In genomic region chr2:160576054-160576499, GRCh38 we compare ENCODE assay signal across 16 cellular contexts.
DNase-seq lines count a peak whose midpoint lies in the region; ATAC-seq, FAIRE-seq and TF ChIP-seq lines count a peak whose summit lies in the region.
"Had no signal": no experiment of that assay in that cellular context is flagged by ENCODE, and none has a peak within 500 bp of the region (broad histone marks: within the 10 kb centered on the region; RNA-seq: fewer than 3 reads in every experiment).

No MANE protein-coding gene starts in this region.

- ATAC-seq in heart left ventricle, result peak; percentile 34 to 69 (median 54)
- ATAC-seq in GM21723 (IDR thresholded peaks at IDR 0.05; ENCODE audit: unreplicated experiment), result no peak
- ATAC-seq: left colon; naive thymus-derived CD8-positive, alpha-beta T cell had no signal

- intact Hi-C loops in heart left ventricle (cut with DNase I) (no loop called here), kidney (cut with DNase I) (no loop called here)

- FAIRE-seq in kidney (lab: Jason Lieb, UNC), result no peak
- FAIRE-seq: colon, TTC549 had no signal

- no peak for TF ChIP-seq POLR2A in heart left ventricle (IDR thresholded peaks at IDR 0.05)

- no peaks in the 10 kb centered on the region for H3K27me3 ChIP-seq in heart left ventricle
- no peaks in the 10 kb centered on the region for H3K27me3 ChIP-seq in MG63

- DNase-seq in DMS53 (lab: John Stamatoyannopoulos, UW) (peak; percentile 24), DMS53 treated with DMSO at 0.1 percent for 48 hours (lab: John Stamatoyannopoulos, UW; ENCODE audit: unreplicated experiment) (no peak), brain pericyte (ENCODE audit: low read depth, low spot score) (peak; percentile 24), heart left ventricle (no peak), stromal cell of bone marrow (ENCODE audit: low read depth) (peak; percentile 63), kidney (no peak), MG63 (no peak)
- DNase-seq: activated naive CD4-positive, alpha-beta T cell; left colon; naive thymus-derived CD8-positive, alpha-beta T cell; NCI-H82; SHP77 had no signal

- H3K4me1 ChIP-seq in heart left ventricle (peaks cover 0 to 24% (median 3%) of the 10 kb centered on the region in 12 donors), kidney (ENCODE audit: control insufficient read depth in 1 of 2, insufficient read depth in 1 of 2, low read depth in 1 of 2, low read length in 2 of 2) (no peaks in the 10 kb centered on the region)

- H3K9ac ChIP-seq in kidney (ENCODE audit: low read length in 2 of 2), result no peak overlapping the region

- no peak for TF ChIP-seq CTCF in heart left ventricle (IDR thresholded peaks at IDR 0.05)
- TF ChIP-seq CTCF in kidney (IDR thresholded peaks at IDR 0.05; ENCODE audit: borderline replicate concordance, extremely low read depth, insufficient read depth), result no peak

- H3K4me3 ChIP-seq in heart left ventricle (no peak overlapping the region), kidney (ENCODE audit: low read length in 2 of 2) (no peak overlapping the region), MG63 (no peak overlapping the region)

- H3K36me3 ChIP-seq in heart left ventricle (no peaks in the 10 kb centered on the region), kidney (ENCODE audit: control insufficient read depth in 1 of 2, insufficient read depth in 2 of 2, low read length in 2 of 2) (no peaks in the 10 kb centered on the region), MG63 (no peaks in the 10 kb centered on the region)

- H3K27ac ChIP-seq in heart left ventricle, result peak overlapping the region in 8 of 12 donors; percentile 14 to 46 (median 34)
- H3K27ac ChIP-seq in kidney (ENCODE audit: low read depth in 2 of 2, low read length in 2 of 2), result peak overlapping the region in 1 of 2 donors; percentile 28
- H3K27ac ChIP-seq: 22Rv1 had no signal

- 28 to 48% (median 33%) methylated on average over 1 of the region's 1 CpG for WGBS in heart left ventricle, 4 donors

- H3K9me3 ChIP-seq in heart left ventricle (peaks cover 0 to 19% (median 2%) of the 10 kb centered on the region in 12 donors), kidney (ENCODE audit: control insufficient read depth in 1 of 2, low read length in 2 of 2) (peaks cover 0 to 5% of the 10 kb centered on the region in 2 donors), MG63 (no peaks in the 10 kb centered on the region)

Comparison
In these comparisons a context has a peak if more than half of its experiments do, and no peak if none do; other contexts are left out.
1. DNase-seq: peak in DMS53 (single experiment), brain pericyte (single experiment) and stromal cell of bone marrow (single experiment); none in DMS53 treated with DMSO at 0.1 percent for 48 hours (single experiment), heart left ventricle (0 of 5), kidney (single experiment) and MG63 (single experiment).